ENCODE assay signal across 8 cellular contexts in genomic region chr7:100148559-100149328, GRCh38. TPM values are rescaled to one million over a fixed set of nuclear protein-coding genes. Genes with fewer than 3 reads are reported as not detected.
DNase-seq lines count a peak whose midpoint lies in the region; ATAC-seq and TF ChIP-seq lines count a peak whose summit lies in the region.

Gene LAMTOR4 (plus strand): TSS chr7:100148918. CDS start chr7:100148973, 55 bp downstream.

- H3K36me3 ChIP-seq in ovary: no peaks in the 10 kb centered on the region
- H3K36me3 ChIP-seq in thyroid gland: no peaks in the 10 kb centered on the region

- H3K27ac ChIP-seq in ovary (peak within 1 kb of the TSS; percentile 1 to 87), thyroid gland (peak within 1 kb of the TSS; percentile 21 to 88 (median 74))

- peak; percentile 6 for TF ChIP-seq CTCF in GM12865 (IDR thresholded peaks at IDR 0.05; ENCODE audit: insufficient read depth, low read depth, low read length, missing control alignments)
- TF ChIP-seq CTCF in ovary (IDR thresholded peaks at IDR 0.05): no peak
- no peak for TF ChIP-seq CTCF in thyroid gland (IDR thresholded peaks at IDR 0.05)

- no peak for TF ChIP-seq EP300 in ovary (IDR thresholded peaks at IDR 0.05)

- ATAC-seq in HG02759 (IDR thresholded peaks at IDR 0.05; ENCODE audit: unreplicated experiment): peak; percentile 97

- peak within 1 kb of the TSS; percentile 94 for H3K4me3 ChIP-seq in GM12865 (ENCODE audit: low read depth, low read length)
- peak within 1 kb of the TSS; percentile 93 for H3K4me3 ChIP-seq in ovary
- H3K4me3 ChIP-seq in thyroid gland (replicated peaks in 1 of 3): peak within 1 kb of the TSS; percentile 45 to 92 (median 54)

- H3K9me3 ChIP-seq in ovary (no peaks in the 10 kb centered on the region), thyroid gland (no peaks in the 10 kb centered on the region)

- WGBS in ovary, 3 donors: 0 to 1% (median 1%) methylated on average over 41 to 46 of the region's 46 CpGs
- 0 to 1% methylated on average over 32 to 34 of the region's 46 CpGs for WGBS in thyroid gland, 2 donors

- no peaks in the 10 kb centered on the region for H3K27me3 ChIP-seq in ovary
- no peaks in the 10 kb centered on the region for H3K27me3 ChIP-seq in thyroid gland

- TF ChIP-seq POLR2A in ovary (IDR thresholded peaks at IDR 0.05) (peak; percentile 60), thyroid gland (IDR thresholded peaks at IDR 0.05) (peak in 1 of 2 donors; percentile 84)

- intact Hi-C loops in head of caudate nucleus (cut with DNase I) (no loop called here), ovary (cut with DNase I) (loop anchor here in 1 of 4 donors (5.0 kb wide), 1 partner anchor 544 kb away; the partner anchor contains the start of gene GIGYF1), thyroid gland (cut with DNase I) (no loop called here)

- DNase-seq in GM12865 (ENCODE audit: low read depth) (peak; percentile 100), NCI-H1417 (lab: John Stamatoyannopoulos, UW) (peak; percentile 99 to 100 (median 100)), SW 1271 (lab: John Stamatoyannopoulos, UW) (peak; percentile 98), head of caudate nucleus (peak; percentile 98 to 100 (median 99)), ovary (peak; percentile 98 to 99 (median 99)), thyroid gland (peak; percentile 99)
- peak; percentile 96 for DNase-seq in activated naive CD8-positive, alpha-beta T cell treated with anti-CD3 and anti-CD28 coated beads, Interleukin-2, amount 50 U/mL, for 16 hours (ENCODE audit: low read depth, low spot score)

- H3K4me1 ChIP-seq in ovary (ENCODE audit: insufficient read depth) (no peaks in the 10 kb centered on the region), thyroid gland (peaks cover 0 to 7% of the 10 kb centered on the region in 2 donors)

RNA-seq across cellular contexts. Expression of gene LAMTOR4, which starts in this region (rescaled TPM):
- 100 to 1,000 TPM; 101 to 245 (median 108) TPM for total RNA-seq in ovary
- 100 to 1,000 TPM in 1 of 2 donors, 10 to 100 TPM in 1; 10.3 to 246 TPM for polyA plus RNA-seq in ovary
- total RNA-seq in thyroid gland: 100 to 1,000 TPM in 3 of 4 donors, 10 to 100 TPM in 1; 69.7 to 264 (median 204) TPM

Comparison
In these comparisons a context has a peak if more than half of its experiments do, and no peak if none do; other contexts are left out.
1. Peak in every context shown above with its lines: DNase-seq, ATAC-seq, H3K4me3 ChIP-seq and H3K27ac ChIP-seq.